In the genomic region with DNA sequence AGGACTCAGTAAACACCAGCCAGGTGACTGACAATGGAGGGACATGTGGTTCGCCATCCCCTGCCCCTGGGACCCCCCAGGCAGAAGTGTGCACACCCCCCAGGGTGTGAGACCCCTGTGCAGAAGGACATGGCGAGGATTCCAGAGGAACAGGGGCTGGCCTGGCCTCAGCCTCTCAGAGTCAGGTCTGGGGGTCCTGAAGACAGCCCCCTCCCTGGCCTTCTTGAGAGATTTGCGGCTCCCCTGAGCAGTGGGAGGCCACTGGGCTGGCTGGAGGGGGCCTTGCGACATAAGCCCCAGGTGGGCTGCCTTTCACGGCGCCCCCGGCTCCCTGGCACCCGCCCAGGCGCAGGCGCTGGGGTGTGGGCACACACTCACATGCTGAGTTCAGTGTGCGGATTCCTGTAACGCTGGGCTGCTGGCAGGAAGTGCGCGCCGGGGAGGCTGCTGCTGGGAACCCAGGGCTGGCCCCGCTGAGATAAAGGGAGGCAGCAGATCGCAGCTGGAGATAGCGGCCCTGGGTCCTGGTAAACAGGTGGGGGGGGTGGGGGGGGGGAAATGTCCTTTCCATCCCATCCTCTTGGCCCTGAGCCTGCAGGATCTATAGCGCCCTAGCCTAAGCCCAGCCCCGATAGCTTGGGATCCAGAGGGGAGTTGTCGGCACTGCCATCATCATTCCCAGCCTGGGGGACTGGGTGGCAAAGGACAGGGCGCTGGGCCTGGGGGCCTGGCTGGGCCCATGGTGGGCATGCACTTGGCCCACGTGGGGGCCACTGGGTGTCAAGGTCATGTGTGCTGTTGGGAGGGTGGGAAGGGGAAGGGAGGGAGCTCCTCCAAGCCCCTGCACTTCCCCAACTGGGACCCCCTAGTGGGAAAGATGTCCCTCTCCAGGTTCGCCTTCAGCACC, we compare ENCODE assay signal across 8 cellular contexts. TPM values are rescaled to one million over a fixed set of nuclear protein-coding genes. Genes with fewer than 3 reads are reported as not detected.
DNase-seq lines count a peak whose midpoint lies in the region; ATAC-seq and TF ChIP-seq lines count a peak whose summit lies in the region.

No MANE protein-coding gene starts in this region.

- no peaks in the 10 kb centered on the region for H3K36me3 Mint-ChIP-seq in activated naive CD8-positive, alpha-beta T cell treated with anti-CD3 and anti-CD28 coated beads, Interleukin-2, amount 10 ng/mL, durations not matched to agents 7 days and 5 days
- no peaks in the 10 kb centered on the region for H3K36me3 Mint-ChIP-seq in HFFc6 (ENCODE audit: low read depth)

- H3K27me3 ChIP-seq in SU-DHL-6 (ENCODE audit: low read length) (no peaks in the 10 kb centered on the region), mucosa of rectum (ENCODE audit: control insufficient read depth in 2 of 2, insufficient read depth in 2 of 2, low read length in 2 of 2) (no peaks in the 10 kb centered on the region), transverse colon (peaks cover 4% of the 10 kb centered on the region), esophagus squamous epithelium (peaks cover 0 to 17% (median 0%) of the 10 kb centered on the region in 4 donors)

- H2AFZ ChIP-seq in SU-DHL-6 (ENCODE audit: low read depth, low read length, severe bottlenecking): no peak overlapping the region

- in situ Hi-C loops in transverse colon (cut with MboI; ENCODE audit: low pct_ligation_motif_present in 1 of 4, low pct_unique_long_range_greater_than_20kb in 1 of 4, low sequenced_read_pairs in 3 of 4): no loop called here

- peak overlapping the region; percentile 73 for H3K27ac Mint-ChIP-seq in activated naive CD8-positive, alpha-beta T cell treated with anti-CD3 and anti-CD28 coated beads, Interleukin-2, amount 10 ng/mL, durations not matched to agents 7 days and 5 days
- no peak overlapping the region for H3K27ac Mint-ChIP-seq in HFFc6

- TF ChIP-seq CTCF in SU-DHL-6 (IDR thresholded peaks at IDR 0.05; ENCODE audit: insufficient read depth, low read length, poor library complexity, severe bottlenecking): no peak
- no peak for TF ChIP-seq CTCF in transverse colon (IDR thresholded peaks at IDR 0.05)
- TF ChIP-seq CTCF in HFFc6 (IDR thresholded peaks at IDR 0.05): no peak
- TF ChIP-seq CTCF in esophagus squamous epithelium (IDR thresholded peaks at IDR 0.05): no peak

- no peaks in the 10 kb centered on the region for H3K79me2 ChIP-seq in SU-DHL-6 (ENCODE audit: insufficient read depth, low read length)

- peaks cover 9 to 12% of the 10 kb centered on the region in 2 donors for H3K4me1 ChIP-seq in mucosa of rectum (ENCODE audit: control insufficient read depth in 2 of 2, insufficient read depth in 2 of 2, low read length in 2 of 2)
- peaks cover 0 to 22% (median 8%) of the 10 kb centered on the region in 4 donors for H3K4me1 ChIP-seq in transverse colon
- peaks cover 9 to 50% (median 21%) of the 10 kb centered on the region in 3 donors for H3K4me1 ChIP-seq in esophagus squamous epithelium

- H3K36me3 ChIP-seq in SU-DHL-6 (ENCODE audit: low read length): no peaks in the 10 kb centered on the region
- H3K36me3 ChIP-seq in mucosa of rectum (ENCODE audit: control insufficient read depth in 2 of 2, insufficient read depth in 2 of 2, low read length in 2 of 2): no peaks in the 10 kb centered on the region
- no peaks in the 10 kb centered on the region for H3K36me3 ChIP-seq in transverse colon
- no peaks in the 10 kb centered on the region for H3K36me3 ChIP-seq in esophagus squamous epithelium

- POLR2A ChIA-PET in activated naive CD8-positive, alpha-beta T cell treated with anti-CD3 and anti-CD28 coated beads, Interleukin-2, amount 10 ng/mL, durations not matched to agents 7 days and 5 days (lab: Charles Lee): interaction anchor here (0.6 kb wide), 1 partner anchor 39 kb away, joined by 3 read pairs; no protein-coding TSS in a partner anchor

- TF ChIP-seq POLR2A in transverse colon (IDR thresholded peaks at IDR 0.05): no peak
- peak in 1 of 4 donors; percentile 14 for TF ChIP-seq POLR2A in esophagus squamous epithelium (IDR thresholded peaks at IDR 0.05)

- WGBS in transverse colon (ENCODE audit: low coverage in 1 of 2), 2 donors: 42 to 100% methylated on average over 1 to 16 of the region's 24 CpGs
- 57 to 62% methylated on average over 2 to 3 of the region's 24 CpGs for WGBS in esophagus squamous epithelium, 2 donors

- H3F3A ChIP-seq in SU-DHL-6 (ENCODE audit: insufficient read depth): 0 out of 2 replicates have a peak, but pooled peaks cover 13% of the 10 kb centered on the region

- peak; percentile 33 for TF ChIP-seq EP300 in transverse colon (IDR thresholded peaks at IDR 0.05; ENCODE audit: low read depth)

- H3K27ac ChIP-seq in SU-DHL-6 (ENCODE audit: low read depth, low read length) (peak overlapping the region; percentile 22), mucosa of rectum (ENCODE audit: low read depth in 2 of 2, low read length in 2 of 2) (peak overlapping the region; percentile 13 to 38), transverse colon (peak overlapping the region; percentile 3 to 59 (median 10)), esophagus squamous epithelium (peak overlapping the region in 2 of 4 donors; percentile 73 to 79)

- peaks cover 1% of the 10 kb centered on the region for H3K27me3 Mint-ChIP-seq in activated naive CD8-positive, alpha-beta T cell treated with anti-CD3 and anti-CD28 coated beads, Interleukin-2, amount 10 ng/mL, durations not matched to agents 7 days and 5 days
- H3K27me3 Mint-ChIP-seq in HFFc6 (ENCODE audit: insufficient read depth): peaks cover 6% of the 10 kb centered on the region

- H3K9me3 Mint-ChIP-seq in activated naive CD8-positive, alpha-beta T cell treated with anti-CD3 and anti-CD28 coated beads, Interleukin-2, amount 10 ng/mL, durations not matched to agents 7 days and 5 days: no peaks in the 10 kb centered on the region
- H3K9me3 Mint-ChIP-seq in HFFc6: no peaks in the 10 kb centered on the region

- H4K20me1 ChIP-seq in SU-DHL-6 (ENCODE audit: low read depth, low read length): no peaks in the 10 kb centered on the region

- peak overlapping the region; percentile 30; the same call in 1 of the 2 replicates for H3K9ac ChIP-seq in SU-DHL-6 (ENCODE audit: low read length)
- no peak overlapping the region for H3K9ac ChIP-seq in mucosa of rectum (ENCODE audit: low read depth in 1 of 2, low read length in 2 of 2)

- peak; percentile 83 for DNase-seq in GF-D8 (lab: John Stamatoyannopoulos, UW)
- DNase-seq in activated naive CD8-positive, alpha-beta T cell treated with anti-CD3 and anti-CD28 coated beads, Interleukin-2, amount 10 ng/mL, durations not matched to agents 7 days and 5 days: peak; percentile 71
- DNase-seq in transverse colon: no peak
- DNase-seq in iPS-NIHi11 (ENCODE audit: low spot score): no peak
- no peak for DNase-seq in HFFc6
- no peak for DNase-seq in esophagus squamous epithelium (lab: John Stamatoyannopoulos, UW)

- H3K4me1 Mint-ChIP-seq in activated naive CD8-positive, alpha-beta T cell treated with anti-CD3 and anti-CD28 coated beads, Interleukin-2, amount 10 ng/mL, durations not matched to agents 7 days and 5 days: peaks cover 14% of the 10 kb centered on the region
- peaks cover 6% of the 10 kb centered on the region for H3K4me1 Mint-ChIP-seq in HFFc6 (ENCODE audit: low read depth)

- H3K9me3 ChIP-seq in SU-DHL-6 (ENCODE audit: insufficient read depth, low read length) (no peaks in the 10 kb centered on the region), mucosa of rectum (ENCODE audit: control insufficient read depth in 2 of 2, low read length in 2 of 2) (no peaks in the 10 kb centered on the region), transverse colon (no peaks in the 10 kb centered on the region), esophagus squamous epithelium (no peaks in the 10 kb centered on the region)

- peak overlapping the region; percentile 27 for H3K4me2 ChIP-seq in SU-DHL-6 (ENCODE audit: low read depth, low read length, poor library complexity, severe bottlenecking)

- H3K4me3 Mint-ChIP-seq in activated naive CD8-positive, alpha-beta T cell treated with anti-CD3 and anti-CD28 coated beads, Interleukin-2, amount 10 ng/mL, durations not matched to agents 7 days and 5 days: peak overlapping the region; percentile 65
- H3K4me3 Mint-ChIP-seq in HFFc6: no peak overlapping the region

- intact Hi-C loops in transverse colon (cut with DNase I; ENCODE audit: low total_unique reads) (loop anchor here (10.0 kb wide), 1 partner anchor 144 kb away; no protein-coding TSS in a partner anchor), esophagus squamous epithelium (cut with DNase I) (no loop called here)

- ATAC-seq in activated naive CD8-positive, alpha-beta T cell treated with anti-CD3 and anti-CD28 coated beads, Interleukin-2, amount 10 ng/mL, durations not matched to agents 7 days and 5 days (ENCODE audit: low read depth): peak; percentile 73

- no peaks in the 10 kb centered on the region for H3K9me2 ChIP-seq in SU-DHL-6 (replicated peaks; ENCODE audit: insufficient read depth, low read length)

- H3K4me3 ChIP-seq in SU-DHL-6 (ENCODE audit: insufficient read depth, low read length, poor library complexity, severe bottlenecking) (no peak overlapping the region), mucosa of rectum (ENCODE audit: low read length in 2 of 2) (no peak overlapping the region), transverse colon (no peak overlapping the region), esophagus squamous epithelium (peak overlapping the region in 1 of 4 donors; percentile 37)

RNA-seq across cellular contexts. Expression of gene TMEM235, which starts 27.1 kb away (rescaled TPM):
- not detected for total RNA-seq in activated naive CD8-positive, alpha-beta T cell treated with anti-CD3 and anti-CD28 coated beads, Interleukin-2, amount 10 ng/mL, durations not matched to agents 7 days and 5 days
- total RNA-seq in transverse colon: not detected
- not detected for total RNA-seq in HFFc6 (2021; fragmentation: NEBNext Ultra II Directional; extraction: Animal tissue kit (Norgen Biotek cat#: 25700))
- under 1 TPM in 1 of 4 donors, not detected in 3; 0.26 TPM for total RNA-seq in esophagus squamous epithelium

RNA-seq across cellular contexts. Expression of gene BIRC5, which starts 44.5 kb away (rescaled TPM):
- total RNA-seq in activated naive CD8-positive, alpha-beta T cell treated with anti-CD3 and anti-CD28 coated beads, Interleukin-2, amount 10 ng/mL, durations not matched to agents 7 days and 5 days: 10 to 100 TPM; 54.9 to 65.2 TPM
- total RNA-seq in transverse colon (1 to 10 TPM; 1.2 to 7.9 (median 3.6) TPM), esophagus squamous epithelium (10 to 100 TPM in 2 of 4 donors, 1 to 10 TPM in 2; 6.6 to 33.6 (median 21.0) TPM)
- 10 to 100 TPM; 41.8 to 89.7 (median 83.3) TPM for total RNA-seq in HFFc6 (2021; fragmentation: NEBNext Ultra II Directional; extraction: Animal tissue kit (Norgen Biotek cat#: 25700))

Comparison
In these comparisons a context has a peak if more than half of its experiments do, and no peak if none do; other contexts are left out.
1. DNase-seq: peak in GF-D8 (single experiment) and activated naive CD8-positive, alpha-beta T cell treated with anti-CD3 and anti-CD28 coated beads, Interleukin-2, amount 10 ng/mL, durations not matched to agents 7 days and 5 days (single experiment); none in transverse colon (single experiment), iPS-NIHi11 (single experiment), HFFc6 (single experiment) and esophagus squamous epithelium (single experiment).